ENCODE assay signal across 20 cellular contexts in genomic region chr7:40915061-40915460, GRCh38.
"Had no signal": no experiment of that assay in that cellular context is flagged by ENCODE, and none has a peak within 500 bp of the region (broad histone marks: within the 10 kb centered on the region; RNA-seq: fewer than 3 reads in every experiment).

No MANE protein-coding gene starts in this region.

- DNase-seq: activated CD4-positive, alpha-beta T cell treated with anti-CD3 and anti-CD28 coated beads, Interleukin-2, amount 10 ng/mL, durations not matched to agents 24 days and 14 days; activated CD8-positive, alpha-beta T cell treated with anti-CD3 and anti-CD28 coated beads for 36 hours; activated naive CD4-positive, alpha-beta T cell treated with anti-CD3 and anti-CD28 coated beads for 36 hours; activated T-cell treated with anti-CD3 and anti-CD28 coated beads, Interleukin-2, amount 50 U/mL, for 4 hours; aorta; effector memory CD8-positive, alpha-beta T cell; esophagus squamous epithelium; foreskin melanocyte; glutamatergic neuron; hypothalamus; nephron progenitor cell; nucleus accumbens; posterior cingulate gyrus; retina; small intestine; stimulated activated CD4-positive, alpha-beta T cell treated with anti-CD3 and anti-CD28 coated beads, Interleukin-4, amount 100 ng/mL, for 4 hours; testis; upper lobe of left lung had no signal

- H3K4me3 ChIP-seq: esophagus squamous epithelium, testis, upper lobe of left lung had no signal

- ATAC-seq: activated CD8-positive, alpha-beta T cell treated with anti-CD3 and anti-CD28 coated beads for 36 hours; activated T-cell treated with anti-CD3 and anti-CD28 coated beads, Interleukin-2, amount 50 U/mL, for 4 hours; effector memory CD8-positive, alpha-beta T cell; left lobe of liver; stimulated activated memory B cell treated with anti-CD40 and anti-IgM and Interleukin-4, amounts not matched to agents 10 μg/mL and 1 μg/mL and 100 μg/mL, for 72 hours had no signal
